33 cellular contexts compared by ENCODE assay signal in the genomic region with DNA sequence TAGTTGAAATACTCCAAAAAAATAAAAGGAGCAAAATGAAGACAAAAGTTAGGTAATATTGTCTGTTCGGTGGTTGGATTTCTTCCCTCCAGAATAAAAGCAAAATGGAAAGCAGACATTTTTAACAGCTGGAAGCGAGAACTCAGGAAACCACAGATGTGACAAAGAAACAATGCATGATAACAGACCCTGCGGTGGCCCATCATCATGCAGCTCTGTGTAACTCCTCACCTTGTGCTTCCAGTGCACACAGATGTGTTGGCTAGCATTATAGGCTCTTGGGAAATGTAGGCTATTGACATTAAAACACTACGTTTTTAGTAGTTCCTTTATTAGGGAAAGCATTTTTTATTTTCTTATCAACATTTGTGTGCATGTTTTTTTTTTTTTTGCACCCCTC.
"Had no signal": no experiment of that assay in that cellular context is flagged by ENCODE, and none has a peak within 500 bp of the region (broad histone marks: within the 10 kb centered on the region; RNA-seq: fewer than 3 reads in every experiment).

No MANE protein-coding gene starts in this region.

- H3K9me3 Mint-ChIP-seq: activated CD4-positive, alpha-beta memory T cell treated with anti-CD3 and anti-CD28 coated beads, Interleukin-2, amount 10 ng/mL, durations not matched to agents 7 days and 5 days; activated naive CD4-positive, alpha-beta T cell treated with anti-CD3 and anti-CD28 coated beads, Interleukin-2, amount 50 U/mL, for 24 hours; activated naive CD8-positive, alpha-beta T cell treated with anti-CD3 and anti-CD28 coated beads, Interleukin-2, amount 10 ng/mL, durations not matched to agents 7 days and 5 days; central memory CD8-positive, alpha-beta T cell; T-helper 1 cell treated with Interleukin-12 subunit alpha and Interleukin-12 subunit beta and Interleukin-4 antibody, amounts not matched to agents 30 μg/mL and 1 μg/mL, for 36 hours; T-helper 2 cell treated with Interferon-gamma antibody and Interleukin-4, amounts not matched to agents 5 μg/mL and 100 μg/mL, for 36 hours; WTC11 had no signal

- H3K27ac Mint-ChIP-seq: activated CD4-positive, alpha-beta memory T cell treated with anti-CD3 and anti-CD28 coated beads, Interleukin-2, amount 10 ng/mL, durations not matched to agents 7 days and 5 days; activated CD8-positive, alpha-beta memory T cell treated with anti-CD3 and anti-CD28 coated beads, Interleukin-2, amount 10 ng/mL, durations not matched to agents 7 days and 5 days; activated naive CD4-positive, alpha-beta T cell treated with anti-CD3 and anti-CD28 coated beads, Interleukin-2, amount 50 U/mL, for 24 hours; activated naive CD8-positive, alpha-beta T cell treated with anti-CD3 and anti-CD28 coated beads, Interleukin-2, amount 10 ng/mL, durations not matched to agents 7 days and 5 days; T-helper 1 cell treated with Interleukin-12 subunit alpha and Interleukin-12 subunit beta and Interleukin-4 antibody, amounts not matched to agents 30 μg/mL and 1 μg/mL, for 36 hours; T-helper 2 cell treated with Interferon-gamma antibody and Interleukin-4, amounts not matched to agents 5 μg/mL and 100 μg/mL, for 36 hours; WTC11 had no signal

- H3K9me3 ChIP-seq: ascending aorta, Peyer's patch, SJSA1, SK-N-SH had no signal

- H3K27me3 Mint-ChIP-seq: activated CD4-positive, alpha-beta memory T cell treated with anti-CD3 and anti-CD28 coated beads, Interleukin-2, amount 10 ng/mL, durations not matched to agents 7 days and 5 days; central memory CD8-positive, alpha-beta T cell had no signal

- H3K4me3 ChIP-seq: ascending aorta, cardiac muscle cell, Peyer's patch, SJSA1 had no signal

- DNase-seq: activated CD4-positive, alpha-beta memory T cell treated with anti-CD3 and anti-CD28 coated beads, Interleukin-2, amount 10 ng/mL, durations not matched to agents 7 days and 5 days; activated CD4-positive, alpha-beta T cell treated with anti-CD3 and anti-CD28 coated beads for 4 hours; activated CD8-positive, alpha-beta memory T cell treated with anti-CD3 and anti-CD28 coated beads for 24 hours; activated CD8-positive, alpha-beta memory T cell treated with anti-CD3 and anti-CD28 coated beads, Interleukin-2, amount 10 ng/mL, durations not matched to agents 7 days and 5 days; activated CD8-positive, alpha-beta memory T cell treated with anti-CD3 and anti-CD28 coated beads, Interleukin-2, amount 50 U/mL, for 48 hours; activated effector memory CD4-positive, alpha-beta T cell treated with Interleukin-2 at 50 U/mL for 16 hours; activated naive CD8-positive, alpha-beta T cell treated with anti-CD3 and anti-CD28 coated beads, Interleukin-2, amount 10 ng/mL, durations not matched to agents 7 days and 5 days; activated T-cell treated with anti-CD3 and anti-CD28 coated beads, Interleukin-2, amount 50 U/mL, for 48 hours; amygdala; NCI-H1048; NCI-H1436 treated with DMSO at 0.1 percent for 48 hours; NCI-H1694 treated with DMSO at 0.1 percent for 48 hours; NCI-H2029 treated with DMSO at 0.1 percent for 48 hours; NCI-H2107; NCI-H2171; NCI-H510A; NCI-H526; NCI-H748 treated with DMSO at 0.1 percent for 48 hours; NK-92 treated with Interleukin-12 subunit alpha and Interleukin-12 subunit beta, amount 100 ng/mL, for 24 hours; PC-3; Peyer's patch; RPMI8226; SHP77 treated with DMSO at 0.1 percent for 48 hours; SK-N-SH had no signal

- H3K27me3 ChIP-seq: ascending aorta, cardiac muscle cell, Peyer's patch, SJSA1 had no signal

- H3K9ac ChIP-seq: SK-N-SH had no signal

- H3K4me2 ChIP-seq: SK-N-SH had no signal

- H3K4me1 ChIP-seq: ascending aorta, Peyer's patch, SJSA1 had no signal

- ATAC-seq: activated CD4-positive, CD25-positive, alpha-beta regulatory T cell treated with anti-CD3 and anti-CD28 coated beads, Interleukin-2, amount 50 U/mL, for 24 hours; activated CD8-positive, alpha-beta memory T cell treated with anti-CD3 and anti-CD28 coated beads, Interleukin-2, amount 10 ng/mL, durations not matched to agents 7 days and 5 days; PC-3; WTC11 had no signal

- H3K27ac ChIP-seq: ascending aorta, cardiac muscle cell, Peyer's patch, SJSA1 had no signal

- H3K4me3 Mint-ChIP-seq: activated CD4-positive, alpha-beta memory T cell treated with anti-CD3 and anti-CD28 coated beads, Interleukin-2, amount 10 ng/mL, durations not matched to agents 7 days and 5 days; activated CD8-positive, alpha-beta memory T cell treated with anti-CD3 and anti-CD28 coated beads, Interleukin-2, amount 10 ng/mL, durations not matched to agents 7 days and 5 days; activated naive CD4-positive, alpha-beta T cell treated with anti-CD3 and anti-CD28 coated beads, Interleukin-2, amount 50 U/mL, for 24 hours; activated naive CD8-positive, alpha-beta T cell treated with anti-CD3 and anti-CD28 coated beads, Interleukin-2, amount 10 ng/mL, durations not matched to agents 7 days and 5 days; central memory CD8-positive, alpha-beta T cell; T-helper 1 cell treated with Interleukin-12 subunit alpha and Interleukin-12 subunit beta and Interleukin-4 antibody, amounts not matched to agents 30 μg/mL and 1 μg/mL, for 36 hours; T-helper 2 cell treated with Interferon-gamma antibody and Interleukin-4, amounts not matched to agents 5 μg/mL and 100 μg/mL, for 36 hours; WTC11 had no signal

- H3K36me3 Mint-ChIP-seq: activated CD8-positive, alpha-beta memory T cell treated with anti-CD3 and anti-CD28 coated beads, Interleukin-2, amount 10 ng/mL, durations not matched to agents 7 days and 5 days; activated naive CD4-positive, alpha-beta T cell treated with anti-CD3 and anti-CD28 coated beads, Interleukin-2, amount 50 U/mL, for 24 hours; activated naive CD8-positive, alpha-beta T cell treated with anti-CD3 and anti-CD28 coated beads, Interleukin-2, amount 10 ng/mL, durations not matched to agents 7 days and 5 days; WTC11 had no signal

- H3K36me3 ChIP-seq: ascending aorta, cardiac muscle cell, SJSA1 had no signal
